ENCODE assay signal across 1 cellular context in the genomic region with DNA sequence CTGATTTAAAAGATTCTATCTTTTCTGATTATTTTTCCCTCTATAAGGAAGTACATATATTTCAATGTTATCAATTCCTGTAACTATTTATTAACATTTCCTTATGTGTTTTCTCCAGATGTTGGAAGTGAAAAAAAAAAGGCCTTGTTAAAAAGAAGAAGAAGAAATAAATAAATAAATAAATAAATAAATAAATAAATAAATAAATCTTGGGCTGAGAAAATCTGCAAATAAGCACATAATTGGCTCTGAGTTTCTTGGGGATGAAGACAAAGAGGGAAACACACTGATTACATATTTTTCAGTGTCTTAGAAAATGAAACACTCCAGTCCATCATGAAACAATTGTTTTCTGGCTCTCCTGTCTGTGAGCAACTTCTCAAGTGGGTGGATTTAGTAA.
TF ChIP-seq lines count a peak whose summit lies in the region.

No MANE protein-coding gene starts in this region.

TF ChIP-seq in GM23338, 12 proteins besides CTCF, POLR2A, EP300 and RAD21 (continued from another document):
- TF ChIP-seq CREB1 (CRISPR knock-in tag; IDR thresholded peaks at IDR 0.05; ENCODE audit: low read depth) = no peak
- no peak for TF ChIP-seq EZH2 (IDR thresholded peaks at IDR 0.05; ENCODE audit: low read depth, unreplicated experiment)
